1 cellular context compared by ENCODE assay signal in genomic region chr13:97267418-97268059, GRCh38.
TF ChIP-seq lines count a peak whose summit lies in the region.

No MANE protein-coding gene starts in this region.

TF ChIP-seq in HCT116, 20 proteins besides CTCF, POLR2A, EP300 and RAD21 (continued from another document):
- TF ChIP-seq MAX (IDR thresholded peaks at IDR 0.05) (no peak), YY1 (IDR thresholded peaks at IDR 0.05; ENCODE audit: extremely low read depth, insufficient replicate concordance, low read depth, low read length) (no peak), SIN3A (IDR thresholded peaks at IDR 0.05; ENCODE audit: low read depth) (no peak), EZH2phosphoT487 (IDR thresholded peaks at IDR 0.05; ENCODE audit: borderline replicate concordance) (no peak), FOSL1 (IDR thresholded peaks at IDR 0.05; ENCODE audit: low read depth) (no peak), EGR1 (IDR thresholded peaks at IDR 0.05; ENCODE audit: low read depth) (no peak), ATF3 (IDR thresholded peaks at IDR 0.05) (no peak), SRF (IDR thresholded peaks at IDR 0.05; ENCODE audit: low read depth) (no peak), EZH2 (IDR thresholded peaks at IDR 0.05) (no peak), ELF1 (IDR thresholded peaks at IDR 0.05; ENCODE audit: borderline replicate concordance, low read depth) (no peak), TCF7L2 (IDR thresholded peaks at IDR 0.05; ENCODE audit: borderline replicate concordance, extremely low read depth, insufficient read depth, insufficient read length) (no peak), POLR2AphosphoS5 (IDR thresholded peaks at IDR 0.05; ENCODE audit: low read depth, low read length) (no peak), CBX3 (IDR thresholded peaks at IDR 0.05; ENCODE audit: low read depth) (no peak), JUND (IDR thresholded peaks at IDR 0.05) (no peak), ZBTB33 (IDR thresholded peaks at IDR 0.05; ENCODE audit: extremely low read depth, insufficient replicate concordance, low read length) (no peak), SP1 (IDR thresholded peaks at IDR 0.05; ENCODE audit: low read depth) (no peak), ZFX (IDR thresholded peaks at IDR 0.05) (no peak)
